20 cellular contexts compared by ENCODE assay signal in genomic region chr4:16238304-16238703, GRCh38. TPM values are rescaled to one million over a fixed set of nuclear protein-coding genes. Genes with fewer than 3 reads are reported as not detected.
DNase-seq lines count a peak whose midpoint lies in the region; ATAC-seq, FAIRE-seq and TF ChIP-seq lines count a peak whose summit lies in the region.
"Had no signal": no experiment of that assay in that cellular context is flagged by ENCODE, and none has a peak within 500 bp of the region (broad histone marks: within the 10 kb centered on the region; RNA-seq: fewer than 3 reads in every experiment).

No MANE protein-coding gene starts in this region.

- H3K4me3 ChIP-seq in pancreas (no peak overlapping the region), adrenal gland (no peak overlapping the region), H7 (ENCODE audit: insufficient read depth, low read depth, low read length) (no peak overlapping the region)
- H3K4me3 ChIP-seq: A549, MG63 had no signal

- H3K4me1 Mint-ChIP-seq in activated T-cell treated with anti-CD3 and anti-CD28 coated beads, Interleukin-2, amount 50 U/mL, for 72 hours (ENCODE audit: low read depth): no peaks in the 10 kb centered on the region
- no peaks in the 10 kb centered on the region for H3K4me1 Mint-ChIP-seq in activated CD8-positive, alpha-beta T cell treated with anti-CD3 and anti-CD28 coated beads, Interleukin-2, amount 10 ng/mL, durations not matched to agents 7 days and 5 days (ENCODE audit: low read depth)
- no peaks in the 10 kb centered on the region for H3K4me1 Mint-ChIP-seq in immature natural killer cell

- H3K36me3 ChIP-seq in pancreas (peaks cover 0 to 5% (median 0%) of the 10 kb centered on the region in 3 donors), adrenal gland (replicated peaks in 1 of 2) (no peaks in the 10 kb centered on the region), H7 (replicated peaks; ENCODE audit: control insufficient read depth, insufficient read depth, low read length) (no peaks in the 10 kb centered on the region)
- H3K36me3 ChIP-seq: MG63 had no signal

- TF ChIP-seq CTCF in RWPE1 (conservative IDR thresholded peaks at IDR 0.05; ENCODE audit: low read depth) (no peak), pancreas (IDR thresholded peaks at IDR 0.05) (no peak), adrenal gland (IDR thresholded peaks at IDR 0.05) (no peak)

- H3K9me3 ChIP-seq in pancreas (no peaks in the 10 kb centered on the region), adrenal gland (replicated peaks in 1 of 3) (no peaks in the 10 kb centered on the region)
- H3K9me3 ChIP-seq: A549, MG63 had no signal

- CTCF ChIA-PET in activated CD8-positive, alpha-beta T cell treated with anti-CD3 and anti-CD28 coated beads, Interleukin-2, amount 10 ng/mL, durations not matched to agents 7 days and 5 days (lab: Charles Lee): interaction anchor here (0.8 to 1.2 kb wide), 4 partner anchors 10 to 32 kb away, joined by 3 to 6 read pairs (median 3); no protein-coding TSS in a partner anchor
- CTCF ChIA-PET in RWPE1 (lab: Yijun Ruan, JAX): no interaction called here

- H3K4me3 Mint-ChIP-seq in activated T-cell treated with anti-CD3 and anti-CD28 coated beads, Interleukin-2, amount 50 U/mL, for 72 hours: no peak overlapping the region
- H3K4me3 Mint-ChIP-seq in activated CD8-positive, alpha-beta T cell treated with anti-CD3 and anti-CD28 coated beads, Interleukin-2, amount 10 ng/mL, durations not matched to agents 7 days and 5 days: no peak overlapping the region
- H3K4me3 Mint-ChIP-seq in immature natural killer cell: peak overlapping the region in 1 of 5 donors; percentile 21
- H3K4me3 Mint-ChIP-seq: HFFc6 had no signal

- no peak for FAIRE-seq in pancreas (lab: Jason Lieb, UNC)
- FAIRE-seq: A549, H1 had no signal

- H3K36me3 Mint-ChIP-seq in activated T-cell treated with anti-CD3 and anti-CD28 coated beads, Interleukin-2, amount 50 U/mL, for 72 hours (ENCODE audit: insufficient read depth in 2 of 2): peaks cover 0 to 3% of the 10 kb centered on the region in 2 donors
- H3K36me3 Mint-ChIP-seq in activated CD8-positive, alpha-beta T cell treated with anti-CD3 and anti-CD28 coated beads, Interleukin-2, amount 10 ng/mL, durations not matched to agents 7 days and 5 days (ENCODE audit: low read depth): no peaks in the 10 kb centered on the region
- H3K36me3 Mint-ChIP-seq in immature natural killer cell: peaks cover 0 to 7% (median 4%) of the 10 kb centered on the region in 3 donors

- peak in 1 of 2 donors; percentile 35 for DNase-seq in activated T-cell treated with anti-CD3 and anti-CD28 coated beads, Interleukin-2, amount 50 U/mL, for 72 hours
- DNase-seq in activated T-cell treated with anti-CD3 and anti-CD28 coated beads for 4 hours (no peak), immature natural killer cell (peak; percentile 46 to 56 (median 53)), RWPE1 (ENCODE audit: low spot score) (no peak), pancreas (no peak), adrenal gland (no peak), H7 (no peak)
- peak; percentile 39 for DNase-seq in activated CD8-positive, alpha-beta T cell treated with anti-CD3 and anti-CD28 coated beads, Interleukin-2, amount 10 ng/mL, durations not matched to agents 7 days and 5 days
- DNase-seq: C1 segment of cervical spinal cord; DMS 273 treated with DMSO at 0.1 percent for 48 hours; HFFc6; Karpas-422; MG63; NCI-H1417; NCI-H2029; NCI-H2171; NCI-H446; NK-92 treated with Interleukin-12 subunit alpha and Interleukin-12 subunit beta, amount 100 ng/mL, for 24 hours had no signal

- 83 to 86% methylated on average over 3 of the region's 3 CpGs for WGBS in pancreas, 2 donors
- 88 to 93% (median 92%) methylated on average over 3 of the region's 3 CpGs for WGBS in adrenal gland, 4 donors

- H3K27me3 ChIP-seq in pancreas: no peaks in the 10 kb centered on the region
- no peaks in the 10 kb centered on the region for H3K27me3 ChIP-seq in adrenal gland
- H3K27me3 ChIP-seq in H7 (ENCODE audit: control insufficient read depth, insufficient read depth, low read length): no peaks in the 10 kb centered on the region
- H3K27me3 ChIP-seq: MG63 had no signal

- POLR2A ChIA-PET in activated CD8-positive, alpha-beta T cell treated with anti-CD3 and anti-CD28 coated beads, Interleukin-2, amount 10 ng/mL, durations not matched to agents 7 days and 5 days (lab: Charles Lee): interaction anchor here (1.0 kb wide), 1 partner anchor 274 kb away, joined by 3 read pairs; no protein-coding TSS in a partner anchor
- POLR2A ChIA-PET in RWPE1 (lab: Yijun Ruan, JAX; ENCODE audit: low non-redundant PET): no interaction called here

- intact Hi-C loops in pancreas (cut with DNase I): no loop called here
- intact Hi-C loops in adrenal gland (cut with DNase I): no loop called here

- H3K27ac Mint-ChIP-seq in activated T-cell treated with anti-CD3 and anti-CD28 coated beads, Interleukin-2, amount 50 U/mL, for 72 hours: no peak overlapping the region
- no peak overlapping the region for H3K27ac Mint-ChIP-seq in activated CD8-positive, alpha-beta T cell treated with anti-CD3 and anti-CD28 coated beads, Interleukin-2, amount 10 ng/mL, durations not matched to agents 7 days and 5 days
- H3K27ac Mint-ChIP-seq in immature natural killer cell: no peak overlapping the region
- H3K27ac Mint-ChIP-seq: HFFc6 had no signal

- no peak for TF ChIP-seq POLR2A in adrenal gland (IDR thresholded peaks at IDR 0.05)

- ATAC-seq in activated T-cell treated with anti-CD3 and anti-CD28 coated beads, Interleukin-2, amount 50 U/mL, for 72 hours (replicated peaks in 1 of 2): peak; percentile 94 to 96
- ATAC-seq in activated CD8-positive, alpha-beta T cell treated with anti-CD3 and anti-CD28 coated beads, Interleukin-2, amount 10 ng/mL, durations not matched to agents 7 days and 5 days: peak; percentile 90
- no peak for ATAC-seq in pancreas
- ATAC-seq: A549 had no signal

- H3K27ac ChIP-seq in RWPE1 (no peak overlapping the region), pancreas (no peak overlapping the region), adrenal gland (no peak overlapping the region)
- H3K27ac ChIP-seq: A549 had no signal

- H3K9me3 Mint-ChIP-seq in activated T-cell treated with anti-CD3 and anti-CD28 coated beads, Interleukin-2, amount 50 U/mL, for 72 hours: no peaks in the 10 kb centered on the region
- no peaks in the 10 kb centered on the region for H3K9me3 Mint-ChIP-seq in activated CD8-positive, alpha-beta T cell treated with anti-CD3 and anti-CD28 coated beads, Interleukin-2, amount 10 ng/mL, durations not matched to agents 7 days and 5 days (ENCODE audit: insufficient read depth)
- no peaks in the 10 kb centered on the region for H3K9me3 Mint-ChIP-seq in immature natural killer cell
- H3K9me3 Mint-ChIP-seq: HFFc6 had no signal

- H3K4me1 ChIP-seq in pancreas (no peaks in the 10 kb centered on the region), adrenal gland (replicated peaks in 1 of 2) (peaks cover 0 to under 1% of the 10 kb centered on the region in 2 donors)

- peaks cover 10% of the 10 kb centered on the region for H3K27me3 Mint-ChIP-seq in activated T-cell treated with anti-CD3 and anti-CD28 coated beads, Interleukin-2, amount 50 U/mL, for 72 hours (ENCODE audit: low read depth)
- peaks cover 3% of the 10 kb centered on the region for H3K27me3 Mint-ChIP-seq in activated CD8-positive, alpha-beta T cell treated with anti-CD3 and anti-CD28 coated beads, Interleukin-2, amount 10 ng/mL, durations not matched to agents 7 days and 5 days (ENCODE audit: low read depth)
- H3K27me3 Mint-ChIP-seq in immature natural killer cell (ENCODE audit: low read depth in 3 of 3): peaks cover 0 to 1% (median 0%) of the 10 kb centered on the region in 3 donors

RNA-seq across cellular contexts. Expression of gene TAPT1, which starts 12.0 kb away (rescaled TPM):
- total RNA-seq in activated T-cell treated with anti-CD3 and anti-CD28 coated beads, Interleukin-2, amount 50 U/mL, for 72 hours: 10 to 100 TPM; 58.6 to 65.3 TPM
- total RNA-seq in activated CD8-positive, alpha-beta T cell treated with anti-CD3 and anti-CD28 coated beads, Interleukin-2, amount 10 ng/mL, durations not matched to agents 7 days and 5 days: 10 to 100 TPM; 31.9 to 34.3 TPM
- 10 to 100 TPM; 10.1 to 22.0 (median 17.9) TPM for polyA plus RNA-seq in immature natural killer cell
- total RNA-seq in pancreas: 10 to 100 TPM; 13.8 to 27.7 (median 19.2) TPM
- 10 to 100 TPM in 1 of 2 donors, 1 to 10 TPM in 1; 7.3 to 21.3 TPM for polyA plus RNA-seq in pancreas
- total RNA-seq in adrenal gland: 100 to 1,000 TPM in 1 of 8 donors, 10 to 100 TPM in 7; 33.2 to 119 (median 51.1) TPM
- polyA plus RNA-seq in adrenal gland: 10 to 100 TPM; 39.3 to 58.8 (median 56.2) TPM
- 5.8 and 8.8 TPM in 2 replicates for total RNA-seq in H7 (2014; rRNA removed; shearing (Covaris generic))

Comparison
In these comparisons a context has a peak if more than half of its experiments do, and no peak if none do; other contexts are left out.
1. ATAC-seq: peak in activated T-cell treated with anti-CD3 and anti-CD28 coated beads, Interleukin-2, amount 50 U/mL, for 72 hours (2 of 2) and activated CD8-positive, alpha-beta T cell treated with anti-CD3 and anti-CD28 coated beads, Interleukin-2, amount 10 ng/mL, durations not matched to agents 7 days and 5 days (single experiment); none in pancreas (0 of 4).
2. DNase-seq: peak in activated CD8-positive, alpha-beta T cell treated with anti-CD3 and anti-CD28 coated beads, Interleukin-2, amount 10 ng/mL, durations not matched to agents 7 days and 5 days (single experiment) and immature natural killer cell (3 of 3); none in activated T-cell treated with anti-CD3 and anti-CD28 coated beads for 4 hours (single experiment), RWPE1 (single experiment), pancreas (0 of 6), adrenal gland (0 of 7) and H7 (single experiment).